Comparison of ENCODE assay signal across 1 cellular context in genomic region chr2:178819992-178820391, GRCh38.
A peak's percentile ranks its signal among the peaks of the same experiment; 100 is the strongest.
TF ChIP-seq lines count a peak whose summit lies in the region.

No MANE protein-coding gene starts in this region.

TF ChIP-seq in GM12878, 131 proteins besides CTCF, POLR2A, EP300 and RAD21 (continued from another document):
- no peak for TF ChIP-seq ZNF687 (IDR thresholded peaks at IDR 0.05)
- no peak for TF ChIP-seq MXI1 (IDR thresholded peaks at IDR 0.05; ENCODE audit: low read depth, low read length)
- no peak for TF ChIP-seq SMAD5 (IDR thresholded peaks at IDR 0.05; ENCODE audit: low read depth)
- no peak for TF ChIP-seq MYB (IDR thresholded peaks at IDR 0.05; ENCODE audit: borderline replicate concordance, low read depth, low read length)
- no peak for TF ChIP-seq TBL1XR1 (IDR thresholded peaks at IDR 0.05; ENCODE audit: low read depth, low read length)
- no peak for TF ChIP-seq IKZF1 (conservative IDR thresholded peaks at IDR 0.05)
- TF ChIP-seq YY1 (IDR thresholded peaks at IDR 0.05; ENCODE audit: low read depth, low read length): no peak
- TF ChIP-seq TCF7 (IDR thresholded peaks at IDR 0.05; ENCODE audit: borderline replicate concordance): no peak
- no peak for TF ChIP-seq SUZ12 (IDR thresholded peaks at IDR 0.05; ENCODE audit: unreplicated experiment)
- TF ChIP-seq, protein P1, sequence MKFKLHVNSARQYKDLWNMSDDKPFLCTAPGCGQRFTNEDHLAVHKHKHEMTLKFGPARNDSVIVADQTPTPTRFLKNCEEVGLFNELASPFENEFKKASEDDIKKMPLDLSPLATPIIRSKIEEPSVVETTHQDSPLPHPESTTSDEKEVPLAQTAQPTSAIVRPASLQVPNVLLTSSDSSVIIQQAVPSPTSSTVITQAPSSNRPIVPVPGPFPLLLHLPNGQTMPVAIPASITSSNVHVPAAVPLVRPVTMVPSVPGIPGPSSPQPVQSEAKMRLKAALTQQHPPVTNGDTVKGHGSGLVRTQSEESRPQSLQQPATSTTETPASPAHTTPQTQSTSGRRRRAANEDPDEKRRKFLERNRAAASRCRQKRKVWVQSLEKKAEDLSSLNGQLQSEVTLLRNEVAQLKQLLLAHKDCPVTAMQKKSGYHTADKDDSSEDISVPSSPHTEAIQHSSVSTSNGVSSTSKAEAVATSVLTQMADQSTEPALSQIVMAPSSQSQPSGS (IDR thresholded peaks at IDR 0.05; ENCODE audit: low read length): 0 out of 2 replicates have a peak, but pooled peaks have one; percentile 15
- no peak for TF ChIP-seq JUND (IDR thresholded peaks at IDR 0.05; ENCODE audit: low read depth, low read length)
- no peak for TF ChIP-seq BCL11A (IDR thresholded peaks at IDR 0.05; ENCODE audit: low read depth, low read length)
- no peak for TF ChIP-seq NR2C1 (IDR thresholded peaks at IDR 0.05)
- TF ChIP-seq RUNX3 (IDR thresholded peaks at IDR 0.05; ENCODE audit: low read length): peak; percentile 72
- TF ChIP-seq, protein P2, sequence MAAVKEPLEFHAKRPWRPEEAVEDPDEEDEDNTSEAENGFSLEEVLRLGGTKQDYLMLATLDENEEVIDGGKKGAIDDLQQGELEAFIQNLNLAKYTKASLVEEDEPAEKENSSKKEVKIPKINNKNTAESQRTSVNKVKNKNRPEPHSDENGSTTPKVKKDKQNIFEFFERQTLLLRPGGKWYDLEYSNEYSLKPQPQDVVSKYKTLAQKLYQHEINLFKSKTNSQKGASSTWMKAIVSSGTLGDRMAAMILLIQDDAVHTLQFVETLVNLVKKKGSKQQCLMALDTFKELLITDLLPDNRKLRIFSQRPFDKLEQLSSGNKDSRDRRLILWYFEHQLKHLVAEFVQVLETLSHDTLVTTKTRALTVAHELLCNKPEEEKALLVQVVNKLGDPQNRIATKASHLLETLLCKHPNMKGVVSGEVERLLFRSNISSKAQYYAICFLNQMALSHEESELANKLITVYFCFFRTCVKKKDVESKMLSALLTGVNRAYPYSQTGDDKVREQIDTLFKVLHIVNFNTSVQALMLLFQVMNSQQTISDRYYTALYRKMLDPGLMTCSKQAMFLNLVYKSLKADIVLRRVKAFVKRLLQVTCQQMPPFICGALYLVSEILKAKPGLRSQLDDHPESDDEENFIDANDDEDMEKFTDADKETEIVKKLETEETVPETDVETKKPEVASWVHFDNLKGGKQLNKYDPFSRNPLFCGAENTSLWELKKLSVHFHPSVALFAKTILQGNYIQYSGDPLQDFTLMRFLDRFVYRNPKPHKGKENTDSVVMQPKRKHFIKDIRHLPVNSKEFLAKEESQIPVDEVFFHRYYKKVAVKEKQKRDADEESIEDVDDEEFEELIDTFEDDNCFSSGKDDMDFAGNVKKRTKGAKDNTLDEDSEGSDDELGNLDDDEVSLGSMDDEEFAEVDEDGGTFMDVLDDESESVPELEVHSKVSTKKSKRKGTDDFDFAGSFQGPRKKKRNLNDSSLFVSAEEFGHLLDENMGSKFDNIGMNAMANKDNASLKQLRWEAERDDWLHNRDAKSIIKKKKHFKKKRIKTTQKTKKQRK (IDR thresholded peaks at IDR 0.05; ENCODE audit: low read depth, low read length): no peak
- no peak for TF ChIP-seq BRCA1 (IDR thresholded peaks at IDR 0.05; ENCODE audit: low read depth, low read length)
- TF ChIP-seq NFYA (IDR thresholded peaks at IDR 0.05; ENCODE audit: borderline replicate concordance, low read depth, low read length): no peak
- no peak for TF ChIP-seq EED (IDR thresholded peaks at IDR 0.05; ENCODE audit: low read depth)
- TF ChIP-seq ZNF24 (IDR thresholded peaks at IDR 0.05): no peak
- no peak for TF ChIP-seq PML (IDR thresholded peaks at IDR 0.05; ENCODE audit: low read length)
- TF ChIP-seq STAT1 (conservative IDR thresholded peaks at IDR 0.05): no peak
- no peak for TF ChIP-seq RBBP5 (conservative IDR thresholded peaks at IDR 0.05)
- TF ChIP-seq IKZF2 (IDR thresholded peaks at IDR 0.05): peak in 1 of 2 experiments; percentile 17; a peak in 1 of 4 replicates
- peak; percentile 26; the same call in 1 of the 2 replicates for TF ChIP-seq ZNF384 (IDR thresholded peaks at IDR 0.05; ENCODE audit: borderline replicate concordance, low read depth, low read length)
- no peak for TF ChIP-seq RCOR1 (conservative IDR thresholded peaks at IDR 0.05; ENCODE audit: low read depth, low read length)
- TF ChIP-seq SMC3 (IDR thresholded peaks at IDR 0.05; ENCODE audit: borderline replicate concordance, low read length): no peak
- no peak for TF ChIP-seq ZNF217 (IDR thresholded peaks at IDR 0.05)
- TF ChIP-seq, protein P3, sequence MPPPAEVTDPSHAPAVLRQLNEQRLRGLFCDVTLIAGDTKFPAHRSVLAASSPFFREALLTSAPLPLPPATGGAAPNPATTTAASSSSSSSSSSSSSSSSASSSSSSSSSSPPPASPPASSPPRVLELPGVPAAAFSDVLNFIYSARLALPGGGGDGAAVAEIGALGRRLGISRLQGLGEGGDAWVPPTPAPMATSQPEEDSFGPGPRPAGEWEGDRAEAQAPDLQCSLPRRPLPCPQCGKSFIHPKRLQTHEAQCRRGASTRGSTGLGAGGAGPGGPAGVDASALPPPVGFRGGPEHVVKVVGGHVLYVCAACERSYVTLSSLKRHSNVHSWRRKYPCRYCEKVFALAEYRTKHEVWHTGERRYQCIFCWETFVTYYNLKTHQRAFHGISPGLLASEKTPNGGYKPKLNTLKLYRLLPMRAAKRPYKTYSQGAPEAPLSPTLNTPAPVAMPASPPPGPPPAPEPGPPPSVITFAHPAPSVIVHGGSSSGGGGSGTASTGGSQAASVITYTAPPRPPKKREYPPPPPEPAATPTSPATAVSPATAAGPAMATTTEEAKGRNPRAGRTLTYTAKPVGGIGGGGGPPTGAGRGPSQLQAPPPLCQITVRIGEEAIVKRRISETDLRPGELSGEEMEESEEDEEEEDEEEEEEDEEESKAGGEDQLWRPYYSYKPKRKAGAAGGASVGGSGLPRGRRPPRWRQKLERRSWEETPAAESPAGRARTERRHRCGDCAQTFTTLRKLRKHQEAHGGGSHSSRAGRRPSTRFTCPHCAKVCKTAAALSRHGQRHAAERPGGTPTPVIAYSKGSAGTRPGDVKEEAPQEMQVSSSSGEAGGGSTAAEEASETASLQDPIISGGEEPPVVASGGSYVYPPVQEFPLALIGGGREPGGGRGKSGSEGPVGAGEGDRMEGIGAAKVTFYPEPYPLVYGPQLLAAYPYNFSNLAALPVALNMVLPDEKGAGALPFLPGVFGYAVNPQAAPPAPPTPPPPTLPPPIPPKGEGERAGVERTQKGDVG (CRISPR knock-in tag; IDR thresholded peaks at IDR 0.05): no peak
